ENCODE assay signal across 26 cellular contexts in the genomic region with DNA sequence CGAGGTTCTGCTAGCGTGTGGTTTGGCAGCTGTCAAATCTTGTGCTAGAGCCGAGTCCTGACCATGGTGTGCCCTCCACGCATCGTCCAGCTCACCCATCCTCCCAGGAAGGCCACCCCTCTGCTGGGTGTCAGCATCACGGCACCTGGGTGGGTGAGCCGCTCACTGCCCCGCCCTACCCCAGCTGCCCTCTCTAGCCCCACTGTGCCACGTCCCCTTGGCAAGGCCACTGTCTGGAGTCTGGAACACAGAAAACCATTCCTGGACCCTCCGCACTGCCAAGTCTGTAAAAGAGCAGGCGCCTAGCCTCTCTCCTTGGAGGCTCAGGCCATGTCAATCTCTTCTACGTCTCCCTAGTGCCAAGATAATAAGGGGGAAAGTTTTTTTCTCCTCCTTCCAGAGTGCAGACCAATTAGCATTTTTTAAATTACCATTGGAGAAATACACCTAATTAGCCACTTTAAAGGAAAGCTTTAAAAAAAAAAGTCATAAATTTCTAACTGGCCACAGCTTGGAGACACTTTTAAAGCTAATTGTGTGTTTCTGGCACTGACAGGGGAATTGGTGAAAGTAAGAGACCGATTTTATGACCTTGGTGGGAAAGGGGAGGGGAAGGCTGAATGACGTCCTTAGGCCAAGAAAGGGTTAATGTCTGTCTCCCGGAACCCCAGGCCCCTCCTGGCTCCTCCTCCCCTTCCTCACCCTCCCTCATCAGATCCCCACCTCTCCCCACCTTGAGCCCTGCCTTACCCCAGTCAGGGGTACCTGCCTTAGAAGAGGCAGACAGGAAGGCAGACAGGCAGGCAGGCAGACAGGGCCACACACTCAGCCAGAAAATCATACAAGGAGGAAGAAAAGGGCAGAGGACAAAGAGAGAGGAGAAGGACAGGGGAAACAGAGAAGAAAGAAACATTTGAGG.
DNase-seq lines count a peak whose midpoint lies in the region; ATAC-seq and TF ChIP-seq lines count a peak whose summit lies in the region.
"Had no signal": no experiment of that assay in that cellular context is flagged by ENCODE, and none has a peak within 500 bp of the region (broad histone marks: within the 10 kb centered on the region; RNA-seq: fewer than 3 reads in every experiment).

No MANE protein-coding gene starts in this region.

- peak overlapping the region; percentile 43; the same call in 1 of the 2 replicates for H3K9ac ChIP-seq in BLaER1
- no peak overlapping the region for H3K9ac ChIP-seq in SK-N-SH

- no peak for TF ChIP-seq EP300 in SK-N-SH (IDR thresholded peaks at IDR 0.05; ENCODE audit: borderline replicate concordance in 1 of 2, low read depth in 1 of 2, low read length in 1 of 2)

- H3K36me3 ChIP-seq in BLaER1: no peaks in the 10 kb centered on the region
- H3K36me3 ChIP-seq in iPS DF 6.9 (ENCODE audit: control insufficient read depth, insufficient read depth, low read length): no peaks in the 10 kb centered on the region
- H3K36me3 ChIP-seq in SK-N-SH (replicated peaks in 1 of 2; ENCODE audit: control insufficient read depth in 1 of 2, insufficient read depth in 2 of 2, low read length in 1 of 2): no peaks in the 10 kb centered on the region
- H3K36me3 ChIP-seq: gastroesophageal sphincter, left ventricle myocardium inferior, sigmoid colon, SJCRH30 had no signal

- H3K36me3 Mint-ChIP-seq in T-helper 17 cell (ENCODE audit: low read depth) (no peaks in the 10 kb centered on the region), nephron (ENCODE audit: low read depth) (no peaks in the 10 kb centered on the region), T-cell (peaks cover 8% of the 10 kb centered on the region)
- H3K36me3 Mint-ChIP-seq: stimulated activated memory B cell treated with anti-CD40 and anti-IgM and Interleukin-4, amounts not matched to agents 10 μg/mL and 1 μg/mL and 100 μg/mL, for 72 hours had no signal

- H3K9me3 ChIP-seq in BLaER1 (peaks cover 9% of the 10 kb centered on the region), T-helper 17 cell (ENCODE audit: control insufficient read depth, low read length, poor library complexity, severe bottlenecking) (no peaks in the 10 kb centered on the region), iPS DF 6.9 (ENCODE audit: control insufficient read depth, insufficient read depth, low read length) (no peaks in the 10 kb centered on the region), SK-N-SH (no peaks in the 10 kb centered on the region)
- H3K9me3 ChIP-seq: gastroesophageal sphincter, left ventricle myocardium inferior, sigmoid colon, SJCRH30 had no signal

- peaks cover 55% of the 10 kb centered on the region for H3K4me1 ChIP-seq in BLaER1
- H3K4me1 ChIP-seq in iPS DF 6.9 (ENCODE audit: control insufficient read depth, insufficient read depth, low read length): peaks cover 4% of the 10 kb centered on the region; the same call in 1 of the 2 replicates
- peaks cover 3 to 44% of the 10 kb centered on the region in 2 experiments; a peak in 3 of 4 replicates for H3K4me1 ChIP-seq in SK-N-SH (ENCODE audit: control insufficient read depth in 1 of 2, insufficient read depth in 2 of 2, low read depth in 1 of 2, low read length in 1 of 2)

- no CpG with 5 or more reads among the region's 15 CpGs for whole genome bisulfite sequencing in iPS DF 6.9 (ENCODE audit: insufficient coverage, insufficient read length)
- whole genome bisulfite sequencing in SK-N-SH (ENCODE audit: low lambda C conversion rate): 80% methylated on average over 15 of the region's 15 CpGs

- H3K79me2 ChIP-seq in SK-N-SH (ENCODE audit: insufficient read depth): no peaks in the 10 kb centered on the region

- no peaks in the 10 kb centered on the region for H3K9me2 ChIP-seq in SK-N-SH

- H3F3A ChIP-seq in SK-N-SH (replicated peaks; ENCODE audit: insufficient read depth): no peaks in the 10 kb centered on the region

- DNase-seq in T-helper 17 cell (no peak), iPS DF 6.9 (ENCODE audit: low read depth, low spot score) (peak; percentile 33), AG08396 (ENCODE audit: low spot score) (no peak), SK-N-SH (no peak), T-cell (no peak)
- DNase-seq: activated B cell treated with CpG ODN at 0.5 μM for 24 hours; activated CD4-positive, alpha-beta memory T cell treated with anti-CD3 and anti-CD28 coated beads, Interleukin-2, amount 10 ng/mL, durations not matched to agents 7 days and 5 days; activated T-cell treated with anti-CD3 and anti-CD28 coated beads, Interleukin-2, amount 50 U/mL, for 1 hour; CD4-positive, alpha-beta T cell; cerebellar nuclear complex; DMS 273 treated with DMSO at 0.1 percent for 48 hours; effector CD4-positive, alpha-beta T cell; KBM-7; left ventricle myocardium inferior; NCI-H1930; NCI-H226; sigmoid colon; SJCRH30; trophoblast cell had no signal

- TF ChIP-seq RAD21 in SK-N-SH (IDR thresholded peaks at IDR 0.05; ENCODE audit: low read length): no peak

- ATAC-seq in T-helper 17 cell: no peak
- no peak for ATAC-seq in T-cell (replicated peaks in 1 of 4)
- no peak for ATAC-seq in HG03280 (IDR thresholded peaks at IDR 0.05; ENCODE audit: unreplicated experiment)
- ATAC-seq: esophagus mucosa; gastroesophageal sphincter; Panc1; stimulated activated memory B cell treated with anti-CD40 and anti-IgM and Interleukin-4, amounts not matched to agents 10 μg/mL and 1 μg/mL and 100 μg/mL, for 72 hours had no signal

- H4K20me1 ChIP-seq in BLaER1 (no peaks in the 10 kb centered on the region), SK-N-SH (ENCODE audit: insufficient read depth) (no peaks in the 10 kb centered on the region)

- H3K4me3 Mint-ChIP-seq in T-helper 17 cell: peak overlapping the region; percentile 22
- peak overlapping the region in 1 of 3 experiments; percentile 13 for H3K4me3 Mint-ChIP-seq in nephron
- H3K4me3 Mint-ChIP-seq in T-cell: peak overlapping the region in 1 of 3 donors; percentile 2
- H3K4me3 Mint-ChIP-seq: activated B cell treated with CpG ODN at 0.5 μM for 24 hours; activated CD4-positive, alpha-beta memory T cell treated with anti-CD3 and anti-CD28 coated beads, Interleukin-2, amount 10 ng/mL, durations not matched to agents 7 days and 5 days; CD4-positive, alpha-beta T cell; stimulated activated memory B cell treated with anti-CD40 and anti-IgM and Interleukin-4, amounts not matched to agents 10 μg/mL and 1 μg/mL and 100 μg/mL, for 72 hours had no signal

- H3K4me3 ChIP-seq in BLaER1: no peak overlapping the region
- H3K4me3 ChIP-seq in iPS DF 6.9 (ENCODE audit: low read length): no peak overlapping the region
- no peak overlapping the region for H3K4me3 ChIP-seq in SK-N-SH (ENCODE audit: low read depth in 2 of 2, low read length in 1 of 2)
- H3K4me3 ChIP-seq: gastroesophageal sphincter, left ventricle myocardium inferior, sigmoid colon, SJCRH30 had no signal

- peak overlapping the region; percentile 79 for H3K4me2 ChIP-seq in BLaER1
- no peak overlapping the region for H3K4me2 ChIP-seq in SK-N-SH

- CTCF ChIA-PET in SK-N-SH (lab: Yijun Ruan, JAX): interaction anchor here (0.9 to 1.4 kb wide), 4 partner anchors 9 to 148 kb away, joined by 3 to 4 read pairs (median 3); no protein-coding TSS in a partner anchor
- CTCF ChIA-PET in T-cell (lab: Charles Lee): no interaction called here

- TF ChIP-seq CTCF in nephron (IDR thresholded peaks at IDR 0.05; ENCODE audit: unreplicated experiment in 3 of 3) (no peak), SK-N-SH (IDR thresholded peaks at IDR 0.05) (no peak)

- H3K27ac Mint-ChIP-seq in T-helper 17 cell: no peak overlapping the region
- peak overlapping the region; percentile 59 to 75 (median 75) for H3K27ac Mint-ChIP-seq in nephron
- no peak overlapping the region for H3K27ac Mint-ChIP-seq in T-cell
- H3K27ac Mint-ChIP-seq: activated B cell treated with CpG ODN at 0.5 μM for 24 hours; activated CD4-positive, alpha-beta memory T cell treated with anti-CD3 and anti-CD28 coated beads, Interleukin-2, amount 10 ng/mL, durations not matched to agents 7 days and 5 days; CD4-positive, alpha-beta T cell; stimulated activated memory B cell treated with anti-CD40 and anti-IgM and Interleukin-4, amounts not matched to agents 10 μg/mL and 1 μg/mL and 100 μg/mL, for 72 hours had no signal

- H3K4me1 Mint-ChIP-seq in T-helper 17 cell: peaks cover 11% of the 10 kb centered on the region
- peaks cover 61% of the 10 kb centered on the region for H3K4me1 Mint-ChIP-seq in nephron
- H3K4me1 Mint-ChIP-seq in T-cell: peaks cover 22 to 31% (median 30%) of the 10 kb centered on the region in 3 donors
- H3K4me1 Mint-ChIP-seq: activated B cell treated with CpG ODN at 0.5 μM for 24 hours; stimulated activated memory B cell treated with anti-CD40 and anti-IgM and Interleukin-4, amounts not matched to agents 10 μg/mL and 1 μg/mL and 100 μg/mL, for 72 hours had no signal

- peak overlapping the region; percentile 75 for H3K27ac ChIP-seq in BLaER1
- H3K27ac ChIP-seq in iPS DF 6.9 (ENCODE audit: low read length): no peak overlapping the region
- H3K27ac ChIP-seq in SK-N-SH (ENCODE audit: low read depth in 2 of 2, low read length in 1 of 2): no peak overlapping the region
- H3K27ac ChIP-seq: left ventricle myocardium inferior, SJCRH30 had no signal

- H3K9me3 Mint-ChIP-seq in nephron: peaks cover 4% of the 10 kb centered on the region
- peaks cover 7 to 9% (median 9%) of the 10 kb centered on the region in 3 donors for H3K9me3 Mint-ChIP-seq in T-cell
- H3K9me3 Mint-ChIP-seq: activated B cell treated with CpG ODN at 0.5 μM for 24 hours had no signal

- no peak overlapping the region for H2AFZ ChIP-seq in SK-N-SH (ENCODE audit: low read depth)

- H3K27me3 ChIP-seq in BLaER1: no peaks in the 10 kb centered on the region
- no peaks in the 10 kb centered on the region for H3K27me3 ChIP-seq in iPS DF 6.9 (ENCODE audit: control insufficient read depth, insufficient read depth, low read length)
- no peaks in the 10 kb centered on the region for H3K27me3 ChIP-seq in SK-N-SH (ENCODE audit: insufficient read depth)
- H3K27me3 ChIP-seq: gastroesophageal sphincter, sigmoid colon, SJCRH30 had no signal

- H3K27me3 Mint-ChIP-seq in T-helper 17 cell (no peaks in the 10 kb centered on the region), nephron (ENCODE audit: low read depth) (peaks cover 28% of the 10 kb centered on the region), T-cell (peaks cover 0 to 3% of the 10 kb centered on the region in 2 donors)
- H3K27me3 Mint-ChIP-seq: activated B cell treated with CpG ODN at 0.5 μM for 24 hours; CD4-positive, alpha-beta T cell had no signal

- POLR2A ChIA-PET in SK-N-SH (lab: Yijun Ruan, JAX): no interaction called here
- POLR2A ChIA-PET in T-cell (lab: Charles Lee): no interaction called here

TF ChIP-seq in SK-N-SH, 30 proteins besides CTCF, POLR2A, EP300 and RAD21 (continues in another document):
- no peak for TF ChIP-seq TEAD4 (IDR thresholded peaks at IDR 0.05; ENCODE audit: borderline replicate concordance, insufficient read depth)
- no peak for TF ChIP-seq RCOR1 (IDR thresholded peaks at IDR 0.05; ENCODE audit: low read length)
- TF ChIP-seq MEF2A (IDR thresholded peaks at IDR 0.05; ENCODE audit: borderline replicate concordance, low read depth): no peak
- TF ChIP-seq ELF1 (IDR thresholded peaks at IDR 0.05): no peak
- TF ChIP-seq CHD2 (IDR thresholded peaks at IDR 0.05; ENCODE audit: low read length, partially characterized antibody): no peak
- TF ChIP-seq EZH2phosphoT487 (IDR thresholded peaks at IDR 0.05; ENCODE audit: borderline replicate concordance, low read depth): no peak

Comparison
In these comparisons a context has a peak if more than half of its experiments do, and no peak if none do; other contexts are left out.
1. H3K27ac Mint-ChIP-seq: peak in nephron (3 of 3); none in T-helper 17 cell (single experiment) and T-cell (0 of 2).